Comparison of ENCODE assay signal across 28 cellular contexts in genomic region chr2:25736899-25737515, GRCh38.
"Had no signal": no experiment of that assay in that cellular context is flagged by ENCODE, and none has a peak within 500 bp of the region (broad histone marks: within the 10 kb centered on the region; RNA-seq: fewer than 3 reads in every experiment).

No MANE protein-coding gene starts in this region.

- H3K27ac Mint-ChIP-seq: activated CD4-positive, alpha-beta T cell treated with anti-CD3 and anti-CD28 coated beads for 36 hours; activated CD4-positive, alpha-beta T cell treated with anti-CD3 and anti-CD28 coated beads, Interleukin-2, amount 10 ng/mL, durations not matched to agents 7 days and 5 days; activated naive CD4-positive, alpha-beta T cell treated with anti-CD3 and anti-CD28 coated beads, Interleukin-2, amount 10 ng/mL, durations not matched to agents 7 days and 5 days; activated naive CD8-positive, alpha-beta T cell treated with anti-CD3 and anti-CD28 coated beads, Interleukin-2, amount 10 ng/mL, durations not matched to agents 7 days and 5 days; activated T-helper 1 cell treated with anti-CD3 and anti-CD28 coated beads, Interleukin-12 subunit alpha, Interleukin-12 subunit beta, Interleukin-2, Interleukin-4 antibody, amounts not matched to agents 30 ng/mL and 10 ng/mL and 1 ng/mL, durations not matched to agents 14 hours and 24 hours and 36 hours; brain; T-helper 1 cell treated with Interleukin-12 subunit alpha and Interleukin-12 subunit beta and Interleukin-4 antibody, amounts not matched to agents 30 μg/mL and 1 μg/mL, for 36 hours; T-helper 2 cell treated with Interferon-gamma antibody and Interleukin-4, amounts not matched to agents 5 μg/mL and 100 μg/mL, for 36 hours had no signal

- H3K27me3 Mint-ChIP-seq: activated CD4-positive, alpha-beta T cell treated with anti-CD3 and anti-CD28 coated beads for 36 hours; activated CD4-positive, alpha-beta T cell treated with anti-CD3 and anti-CD28 coated beads, Interleukin-2, amount 10 ng/mL, durations not matched to agents 7 days and 5 days; activated naive CD4-positive, alpha-beta T cell treated with anti-CD3 and anti-CD28 coated beads, Interleukin-2, amount 10 ng/mL, durations not matched to agents 7 days and 5 days; activated naive CD8-positive, alpha-beta T cell treated with anti-CD3 and anti-CD28 coated beads, Interleukin-2, amount 10 ng/mL, durations not matched to agents 7 days and 5 days; brain had no signal

- H3K9me3 Mint-ChIP-seq: activated CD4-positive, alpha-beta T cell treated with anti-CD3 and anti-CD28 coated beads, Interleukin-2, amount 10 ng/mL, durations not matched to agents 7 days and 5 days; activated naive CD4-positive, alpha-beta T cell treated with anti-CD3 and anti-CD28 coated beads, Interleukin-2, amount 10 ng/mL, durations not matched to agents 7 days and 5 days; activated naive CD8-positive, alpha-beta T cell treated with anti-CD3 and anti-CD28 coated beads, Interleukin-2, amount 10 ng/mL, durations not matched to agents 7 days and 5 days; activated T-cell treated with anti-CD3 and anti-CD28 coated beads, Interleukin-2, amount 50 U/mL, for 4 hours; activated T-helper 1 cell treated with anti-CD3 and anti-CD28 coated beads, Interleukin-12 subunit alpha, Interleukin-12 subunit beta, Interleukin-2, Interleukin-4 antibody, amounts not matched to agents 30 ng/mL and 10 ng/mL and 1 ng/mL, durations not matched to agents 14 hours and 24 hours and 36 hours; brain; T-helper 1 cell treated with Interleukin-12 subunit alpha and Interleukin-12 subunit beta and Interleukin-4 antibody, amounts not matched to agents 30 μg/mL and 1 μg/mL, for 36 hours; T-helper 2 cell treated with Interferon-gamma antibody and Interleukin-4, amounts not matched to agents 5 μg/mL and 100 μg/mL, for 36 hours had no signal

- H3K4me3 Mint-ChIP-seq: activated CD4-positive, alpha-beta T cell treated with anti-CD3 and anti-CD28 coated beads for 36 hours; activated CD4-positive, alpha-beta T cell treated with anti-CD3 and anti-CD28 coated beads, Interleukin-2, amount 10 ng/mL, durations not matched to agents 7 days and 5 days; activated naive CD4-positive, alpha-beta T cell treated with anti-CD3 and anti-CD28 coated beads, Interleukin-2, amount 10 ng/mL, durations not matched to agents 7 days and 5 days; activated naive CD8-positive, alpha-beta T cell treated with anti-CD3 and anti-CD28 coated beads, Interleukin-2, amount 10 ng/mL, durations not matched to agents 7 days and 5 days; activated T-cell treated with anti-CD3 and anti-CD28 coated beads, Interleukin-2, amount 50 U/mL, for 4 hours; activated T-helper 1 cell treated with anti-CD3 and anti-CD28 coated beads, Interleukin-12 subunit alpha, Interleukin-12 subunit beta, Interleukin-2, Interleukin-4 antibody, amounts not matched to agents 30 ng/mL and 10 ng/mL and 1 ng/mL, durations not matched to agents 14 hours and 24 hours and 36 hours; brain; T-helper 1 cell treated with Interleukin-12 subunit alpha and Interleukin-12 subunit beta and Interleukin-4 antibody, amounts not matched to agents 30 μg/mL and 1 μg/mL, for 36 hours; T-helper 2 cell treated with Interferon-gamma antibody and Interleukin-4, amounts not matched to agents 5 μg/mL and 100 μg/mL, for 36 hours had no signal

- ATAC-seq: activated CD4-positive, alpha-beta T cell treated with anti-CD3 and anti-CD28 coated beads for 36 hours; activated CD4-positive, CD25-positive, alpha-beta regulatory T cell treated with anti-CD3 and anti-CD28 coated beads, Interleukin-2, amount 50 U/mL, for 24 hours; activated T-cell treated with anti-CD3 and anti-CD28 coated beads, Interleukin-2, amount 50 U/mL, for 4 hours; Panc1 had no signal

- DNase-seq: activated CD4-positive, alpha-beta T cell treated with anti-CD3 and anti-CD28 coated beads for 36 hours; activated CD4-positive, alpha-beta T cell treated with anti-CD3 and anti-CD28 coated beads, Interleukin-2, amount 10 ng/mL, durations not matched to agents 7 days and 5 days; activated CD4-positive, alpha-beta T cell treated with anti-CD3 and anti-CD28 coated beads, Interleukin-2, amount 50 U/mL, for 48 hours; activated CD8-positive, alpha-beta memory T cell treated with anti-CD3 and anti-CD28 coated beads, Interleukin-2, amount 50 U/mL, for 4 hours; activated naive CD4-positive, alpha-beta T cell treated with anti-CD3 and anti-CD28 coated beads, Interleukin-2, amount 10 ng/mL, durations not matched to agents 7 days and 5 days; activated naive CD8-positive, alpha-beta T cell treated with anti-CD3 and anti-CD28 coated beads, Interleukin-2, amount 10 ng/mL, durations not matched to agents 7 days and 5 days; activated T-cell treated with anti-CD3 and anti-CD28 coated beads for 4 hours; activated T-cell treated with anti-CD3 and anti-CD28 coated beads, Interleukin-2, amount 50 U/mL, for 4 hours; adrenal gland; caudate nucleus; cerebellar nuclear complex; MM.1S; MV-4-11; NCI-H1092; NCI-H1436 treated with DMSO at 0.1 percent for 48 hours; NCI-H1694 treated with DMSO at 0.1 percent for 48 hours; NCI-H2029; NCI-H345; NCI-H524 treated with DMSO at 0.1 percent for 48 hours; SHP77; SJCRH30; SK-N-SH had no signal
